In genomic region chr7:95324396-95324795, GRCh38 we compare ENCODE assay signal across 11 cellular contexts. TPM values are rescaled to one million over a fixed set of nuclear protein-coding genes. Genes with fewer than 3 reads are reported as not detected.
DNase-seq lines count a peak whose midpoint lies in the region; ATAC-seq and TF ChIP-seq lines count a peak whose summit lies in the region.
"Had no signal": no experiment of that assay in that cellular context is flagged by ENCODE, and none has a peak within 500 bp of the region (broad histone marks: within the 10 kb centered on the region; RNA-seq: fewer than 3 reads in every experiment).

PON1 (minus strand) TSS chr7:95324532; CDS start chr7:95324475, 57 bp downstream.

- TF ChIP-seq CTCF in spleen (IDR thresholded peaks at IDR 0.05 in 8 of 11, conservative IDR thresholded peaks at IDR 0.05 in 3 of 11) (no peak), CD14-positive monocyte (IDR thresholded peaks at IDR 0.05) (no peak)

- H3K4me3 Mint-ChIP-seq in activated naive CD8-positive, alpha-beta T cell treated with anti-CD3 and anti-CD28 coated beads, Interleukin-2, amount 50 U/mL, for 24 hours = no peak within 1 kb of the TSS
- H3K4me3 Mint-ChIP-seq in CD14-positive monocyte = no peak within 1 kb of the TSS

- H3K9ac ChIP-seq in HUES48 (ENCODE audit: low read depth, low read length) = no peak within 1 kb of the TSS

- peaks cover 8% of the 10 kb centered on the region for H3K9me3 Mint-ChIP-seq in activated naive CD8-positive, alpha-beta T cell treated with anti-CD3 and anti-CD28 coated beads, Interleukin-2, amount 50 U/mL, for 24 hours
- peaks cover 0 to 6% (median 2%) of the 10 kb centered on the region in 7 donors for H3K9me3 Mint-ChIP-seq in CD14-positive monocyte

- H3K36me3 ChIP-seq in HUES48 (ENCODE audit: control insufficient read depth, insufficient read depth, low read length) = no peaks in the 10 kb centered on the region
- H3K36me3 ChIP-seq in spleen = no peaks in the 10 kb centered on the region

- intact Hi-C loops in spleen (cut with DNase I; ENCODE audit: low total_unique reads) = no loop called here
- intact Hi-C loops in CD14-positive monocyte (cut with micrococcal nuclease) = no loop called here

- peaks cover 11% of the 10 kb centered on the region; the same call in 1 of the 2 replicates for H3K4me1 ChIP-seq in HUES48 (ENCODE audit: control insufficient read depth, insufficient read depth, low read length)
- H3K4me1 ChIP-seq in spleen = no peaks in the 10 kb centered on the region

- TF ChIP-seq POLR2A in spleen (IDR thresholded peaks at IDR 0.05) = no peak

- DNase-seq in activated CD8-positive, alpha-beta memory T cell treated with anti-CD3 and anti-CD28 coated beads, Interleukin-2, amount 50 U/mL, for 4 hours = peak; percentile 16
- no peak for DNase-seq in activated CD8-positive, alpha-beta memory T cell treated with anti-CD3 and anti-CD28 coated beads for 24 hours
- peak; percentile 5 for DNase-seq in activated naive CD8-positive, alpha-beta T cell treated with anti-CD3 and anti-CD28 coated beads, Interleukin-2, amount 50 U/mL, for 24 hours
- DNase-seq in spleen = peak; percentile 73
- DNase-seq in NOMO-1 (lab: John Stamatoyannopoulos, UW; ENCODE audit: unreplicated experiment in 2 of 2) = no peak
- no peak for DNase-seq in AG08396 (ENCODE audit: low spot score)
- DNase-seq in CD14-positive monocyte (ENCODE audit: low spot score) = no peak
- DNase-seq: midbrain, NCI-H187 had no signal

- H3K36me3 Mint-ChIP-seq in activated naive CD8-positive, alpha-beta T cell treated with anti-CD3 and anti-CD28 coated beads, Interleukin-2, amount 50 U/mL, for 24 hours (ENCODE audit: low read depth) = no peaks in the 10 kb centered on the region
- H3K36me3 Mint-ChIP-seq in CD14-positive monocyte = no peaks in the 10 kb centered on the region

- peaks cover 25% of the 10 kb centered on the region for H3K27me3 ChIP-seq in HUES48 (ENCODE audit: control insufficient read depth, insufficient read depth, low read length)
- peaks cover 0 to 16% (median 0%) of the 10 kb centered on the region in 7 donors for H3K27me3 ChIP-seq in spleen (replicated peaks in 1 of 7)

- H3K27me3 Mint-ChIP-seq in activated naive CD8-positive, alpha-beta T cell treated with anti-CD3 and anti-CD28 coated beads, Interleukin-2, amount 50 U/mL, for 24 hours = peaks cover 14% of the 10 kb centered on the region
- H3K27me3 Mint-ChIP-seq in CD14-positive monocyte (ENCODE audit: low read depth in 3 of 3) = peaks cover 0 to 2% (median 1%) of the 10 kb centered on the region in 3 donors

- 38 to 59% (median 48%) methylated on average over 18 to 20 of the region's 20 CpGs for WGBS in spleen, 5 donors

- no peak within 1 kb of the TSS for H3K27ac Mint-ChIP-seq in activated naive CD8-positive, alpha-beta T cell treated with anti-CD3 and anti-CD28 coated beads, Interleukin-2, amount 50 U/mL, for 24 hours
- peak within 1 kb of the TSS in 1 of 7 donors; percentile 6 for H3K27ac Mint-ChIP-seq in CD14-positive monocyte

- H3K4me3 ChIP-seq in HUES48 (ENCODE audit: low read depth, low read length) = peak within 1 kb of the TSS; percentile 47
- no peak within 1 kb of the TSS for H3K4me3 ChIP-seq in spleen

- no peaks in the 10 kb centered on the region for H3K4me1 Mint-ChIP-seq in activated naive CD8-positive, alpha-beta T cell treated with anti-CD3 and anti-CD28 coated beads, Interleukin-2, amount 50 U/mL, for 24 hours
- no peaks in the 10 kb centered on the region for H3K4me1 Mint-ChIP-seq in CD14-positive monocyte

- no peak within 1 kb of the TSS for H3K27ac ChIP-seq in HUES48 (ENCODE audit: low read depth, low read length)
- H3K27ac ChIP-seq in spleen = no peak within 1 kb of the TSS

- H3K9me3 ChIP-seq in HUES48 (ENCODE audit: control insufficient read depth, insufficient read depth, low read length) (no peaks in the 10 kb centered on the region), spleen (no peaks in the 10 kb centered on the region)

- peak; percentile 58 for ATAC-seq in activated naive CD8-positive, alpha-beta T cell treated with anti-CD3 and anti-CD28 coated beads, Interleukin-2, amount 50 U/mL, for 24 hours

RNA-seq across cellular contexts. Expression of gene PON1, which starts in this region (rescaled TPM):
- not detected for total RNA-seq in spleen
- under 1 TPM in 1 of 3 donors, not detected in 2; 0.13 TPM for polyA plus RNA-seq in spleen
- polyA plus RNA-seq in CD14-positive monocyte = not detected
- polyA plus RNA-seq: BJ had no signal

Comparison
In these comparisons a context has a peak if more than half of its experiments do, and no peak if none do; other contexts are left out.
1. DNase-seq: peak in activated CD8-positive, alpha-beta memory T cell treated with anti-CD3 and anti-CD28 coated beads, Interleukin-2, amount 50 U/mL, for 4 hours (single experiment) and activated naive CD8-positive, alpha-beta T cell treated with anti-CD3 and anti-CD28 coated beads, Interleukin-2, amount 50 U/mL, for 24 hours (single experiment); none in activated CD8-positive, alpha-beta memory T cell treated with anti-CD3 and anti-CD28 coated beads for 24 hours (single experiment), NOMO-1 (0 of 2), AG08396 (single experiment) and CD14-positive monocyte (single experiment).
2. Peak in DNase-seq in spleen; RNA of the gene not detected or under 1 TPM.